In the genomic region with DNA sequence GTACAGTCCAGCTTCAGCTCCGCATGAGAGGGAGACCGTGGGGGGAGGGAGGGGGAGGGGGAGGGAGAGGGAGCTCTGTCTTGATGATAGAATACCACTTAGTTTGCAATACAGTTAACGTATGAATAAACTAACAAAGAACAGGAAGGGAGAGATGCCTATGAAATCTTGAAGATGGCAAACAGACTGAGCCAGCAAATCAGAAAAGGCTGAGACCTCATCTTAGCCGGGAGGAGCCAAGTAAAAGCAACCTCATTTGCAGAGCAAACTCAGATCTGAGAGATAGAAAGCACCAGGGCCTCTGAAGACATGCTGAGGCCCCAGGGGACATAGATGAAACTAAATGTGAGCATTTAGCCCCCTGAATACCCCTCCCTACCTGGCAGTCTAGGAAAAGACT, we compare ENCODE assay signal across 20 cellular contexts.
"Had no signal": no experiment of that assay in that cellular context is flagged by ENCODE, and none has a peak within 500 bp of the region (broad histone marks: within the 10 kb centered on the region; RNA-seq: fewer than 3 reads in every experiment).

No MANE protein-coding gene starts in this region.

- H3K27me3 ChIP-seq: colonic mucosa, foreskin keratinocyte, right atrium auricular region, transverse colon had no signal

- ATAC-seq: foreskin keratinocyte; left ventricle myocardium superior; natural killer cell treated with Interleukin-12 subunit alpha and Interleukin-12 subunit beta and Interleukin-15 and Interleukin-18, amount 100 ng/mL, for 72 hours; stimulated activated naive CD8-positive, alpha-beta T cell treated with anti-CD3 and anti-CD28 coated beads, Interleukin-15, Interleukin-2, amounts not matched to agents 100 U/mL and 50 U/mL, for 24 hours had no signal

- H3K4me1 ChIP-seq: colonic mucosa had no signal

- H3K4me3 ChIP-seq: colonic mucosa, right atrium auricular region, skin epidermis, transverse colon had no signal

- H3K9me3 ChIP-seq: colonic mucosa, right atrium auricular region, transverse colon had no signal

- H3K27ac ChIP-seq: colonic mucosa, foreskin keratinocyte, right atrium auricular region, skin epidermis, transverse colon had no signal

- DNase-seq: activated CD4-positive, alpha-beta T cell treated with anti-CD3 and anti-CD28 coated beads, Interleukin-2, amount 10 ng/mL, durations not matched to agents 7 days and 5 days; activated CD8-positive, alpha-beta memory T cell treated with anti-CD3 and anti-CD28 coated beads for 24 hours; activated gamma-delta T cell treated with Interleukin-2 at 50 U/mL for 16 hours; amygdala; central memory CD4-positive, alpha-beta T cell; colonic mucosa; foreskin keratinocyte; glutamatergic neuron; kidney glomerular epithelial cell; left ventricle myocardium superior; mesendoderm; nucleus accumbens; stimulated activated CD4-positive, alpha-beta T cell treated with anti-CD3 and anti-CD28 coated beads, Interleukin-4, amount 100 ng/mL, for 4 hours; stimulated activated CD8-positive, alpha-beta memory T cell treated with anti-CD3 and anti-CD28 coated beads, Interleukin-4, amount 100 ng/mL, for 48 hours; stimulated activated naive CD8-positive, alpha-beta T cell treated with anti-CD3 and anti-CD28 coated beads, Interleukin-15, Interleukin-2, amounts not matched to agents 100 U/mL and 50 U/mL, for 24 hours; T-helper 9 cell; transverse colon had no signal

- H3K36me3 ChIP-seq: colonic mucosa, right atrium auricular region, transverse colon had no signal
